In genomic region chr6:136628996-136629395, GRCh38 we compare ENCODE assay signal across 28 cellular contexts.
DNase-seq lines count a peak whose midpoint lies in the region; ATAC-seq and TF ChIP-seq lines count a peak whose summit lies in the region.
"Had no signal": no experiment of that assay in that cellular context is flagged by ENCODE, and none has a peak within 500 bp of the region (broad histone marks: within the 10 kb centered on the region; RNA-seq: fewer than 3 reads in every experiment).

No MANE protein-coding gene starts in this region.

- H3K36me3 ChIP-seq in breast epithelium, result no peaks in the 10 kb centered on the region
- H3K36me3 ChIP-seq: BE2C, MG63 had no signal

- BruUV-seq in MCF 10A (replicated peaks; lab: Mats Ljungman, UMichigan), result no TSS peak

- peaks cover 16% of the 10 kb centered on the region for H3K36me3 Mint-ChIP-seq in MCF 10A (ENCODE audit: insufficient read depth, unreplicated experiment)

- no peak for TF ChIP-seq CTCF in MCF 10A (IDR thresholded peaks at IDR 0.05; ENCODE audit: unreplicated experiment)
- no peak for TF ChIP-seq CTCF in breast epithelium (IDR thresholded peaks at IDR 0.05)
- no peak for TF ChIP-seq CTCF in retinal pigment epithelial cell (conservative IDR thresholded peaks at IDR 0.05; ENCODE audit: low read depth, low read length)

- CTCF ChIA-PET in MCF 10A (lab: Yijun Ruan, JAX), result interaction anchor here (2.1 to 4.2 kb wide), 3 partner anchors 15 to 163 kb away, joined by 9 to 26 read pairs (median 22); partner anchors contain the start of gene MAP3K5

- H3K27ac ChIP-seq in breast epithelium, result no peak overlapping the region
- H3K27ac ChIP-seq: epithelial cell of prostate, parathyroid adenoma, SK-N-MC, upper lobe of right lung had no signal

- intact Hi-C loops in MCF 10A (cut with micrococcal nuclease), result no loop called here
- intact Hi-C loops in breast epithelium (cut with DNase I; ENCODE audit: low total_unique reads), result no loop called here

- no peaks in the 10 kb centered on the region for H3K4me1 ChIP-seq in breast epithelium
- H3K4me1 ChIP-seq: parathyroid adenoma, upper lobe of right lung had no signal

- TF ChIP-seq POLR2A in breast epithelium (IDR thresholded peaks at IDR 0.05), result no peak

- H3K4me1 Mint-ChIP-seq in MCF 10A (ENCODE audit: insufficient read depth, unreplicated experiment), result no peaks in the 10 kb centered on the region
- H3K4me1 Mint-ChIP-seq: nephron had no signal

- DNase-seq in MCF 10A (ENCODE audit: unreplicated experiment), result peak; percentile 46
- no peak for DNase-seq in breast epithelium (ENCODE audit: low spot score in 2 of 2)
- DNase-seq in amniotic epithelial cell (ENCODE audit: low read depth), result peak; percentile 81
- DNase-seq in dermis blood vessel endothelial cell, result peak; percentile 84
- DNase-seq in retinal pigment epithelial cell (ENCODE audit: low read depth), result peak; percentile 54
- no peak for DNase-seq in NCI-H2107 treated with DMSO at 0.1 percent for 48 hours (lab: John Stamatoyannopoulos, UW; ENCODE audit: unreplicated experiment)
- no peak for DNase-seq in GM19238 (ENCODE audit: insufficient read length, low spot score)
- DNase-seq: activated CD4-positive, alpha-beta T cell treated with anti-CD3 and anti-CD28 coated beads, Interleukin-2, amount 10 ng/mL, durations not matched to agents 24 days and 14 days; activated naive CD4-positive, alpha-beta T cell treated with anti-CD3 and anti-CD28 coated beads, Interleukin-2, amount 10 ng/mL, durations not matched to agents 7 days and 5 days; activated T-cell treated with anti-CD3 and anti-CD28 coated beads, Interleukin-2, amount 50 U/mL, for 4 hours; aorta; BE2C; HCEC 1CT; MG63; NCI-H2029; NCI-H526 treated with DMSO at 0.1 percent for 48 hours; right cardiac atrium; RPMI8226; stimulated activated CD4-positive, alpha-beta T cell treated with anti-CD3 and anti-CD28 coated beads, Interleukin-2, amount 100 ng/mL, for 48 hours; T-helper 17 cell; upper lobe of right lung had no signal

- no peak overlapping the region for H3K4me3 Mint-ChIP-seq in MCF 10A (ENCODE audit: unreplicated experiment)
- H3K4me3 Mint-ChIP-seq: activated CD4-positive, alpha-beta T cell treated with anti-CD3 and anti-CD28 coated beads, Interleukin-2, amount 10 ng/mL, durations not matched to agents 24 days and 14 days; activated naive CD4-positive, alpha-beta T cell treated with anti-CD3 and anti-CD28 coated beads, Interleukin-2, amount 10 ng/mL, durations not matched to agents 7 days and 5 days; activated T-cell treated with anti-CD3 and anti-CD28 coated beads, Interleukin-2, amount 50 U/mL, for 4 hours; nephron; T-helper 17 cell had no signal

- POLR2A ChIA-PET in MCF 10A (lab: Yijun Ruan, JAX), result interaction anchor here (1.2 kb wide), 1 partner anchor 8 kb away, joined by 5 read pairs; no protein-coding TSS in a partner anchor

- H3K4me3 ChIP-seq in breast epithelium (no peak overlapping the region), retinal pigment epithelial cell (ENCODE audit: low read length) (no peak overlapping the region)
- H3K4me3 ChIP-seq: K562, lung, MG63, SK-N-MC, upper lobe of right lung had no signal

- H3K9me3 ChIP-seq in breast epithelium, result no peaks in the 10 kb centered on the region
- H3K9me3 ChIP-seq: BE2C, MG63, upper lobe of right lung had no signal

- H3K27me3 Mint-ChIP-seq in MCF 10A (ENCODE audit: insufficient read depth, unreplicated experiment), result no peaks in the 10 kb centered on the region
- H3K27me3 Mint-ChIP-seq: activated CD4-positive, alpha-beta T cell treated with anti-CD3 and anti-CD28 coated beads, Interleukin-2, amount 10 ng/mL, durations not matched to agents 24 days and 14 days; activated naive CD4-positive, alpha-beta T cell treated with anti-CD3 and anti-CD28 coated beads, Interleukin-2, amount 10 ng/mL, durations not matched to agents 7 days and 5 days; T-helper 17 cell had no signal

- peak overlapping the region; percentile 39 for H3K27ac Mint-ChIP-seq in MCF 10A (ENCODE audit: low read depth, unreplicated experiment)
- H3K27ac Mint-ChIP-seq: activated CD4-positive, alpha-beta T cell treated with anti-CD3 and anti-CD28 coated beads, Interleukin-2, amount 10 ng/mL, durations not matched to agents 24 days and 14 days; activated naive CD4-positive, alpha-beta T cell treated with anti-CD3 and anti-CD28 coated beads, Interleukin-2, amount 10 ng/mL, durations not matched to agents 7 days and 5 days; nephron had no signal

- H3K9me3 Mint-ChIP-seq in MCF 10A (ENCODE audit: unreplicated experiment), result no peaks in the 10 kb centered on the region
- H3K9me3 Mint-ChIP-seq: activated CD4-positive, alpha-beta T cell treated with anti-CD3 and anti-CD28 coated beads, Interleukin-2, amount 10 ng/mL, durations not matched to agents 24 days and 14 days; activated naive CD4-positive, alpha-beta T cell treated with anti-CD3 and anti-CD28 coated beads, Interleukin-2, amount 10 ng/mL, durations not matched to agents 7 days and 5 days; activated T-cell treated with anti-CD3 and anti-CD28 coated beads, Interleukin-2, amount 50 U/mL, for 4 hours; nephron had no signal

- no peaks in the 10 kb centered on the region for H3K27me3 ChIP-seq in breast epithelium
- H3K27me3 ChIP-seq: BE2C, MG63, upper lobe of right lung had no signal

- ATAC-seq in HG03565 (IDR thresholded peaks at IDR 0.05; ENCODE audit: unreplicated experiment), result no peak
- ATAC-seq: K562, right cardiac atrium, T-helper 17 cell, upper lobe of right lung had no signal

Comparison
In these comparisons a context has a peak if more than half of its experiments do, and no peak if none do; other contexts are left out.
1. DNase-seq: peak in MCF 10A (single experiment), amniotic epithelial cell (single experiment), dermis blood vessel endothelial cell (single experiment) and retinal pigment epithelial cell (single experiment); none in breast epithelium (0 of 2), NCI-H2107 treated with DMSO at 0.1 percent for 48 hours (single experiment) and GM19238 (single experiment).